Comparison of ENCODE assay signal across 19 cellular contexts in genomic region chr4:74621616-74622015, GRCh38.
"Had no signal": no experiment of that assay in that cellular context is flagged by ENCODE, and none has a peak within 500 bp of the region (broad histone marks: within the 10 kb centered on the region; RNA-seq: fewer than 3 reads in every experiment).

No MANE protein-coding gene starts in this region.

- H3K27me3 ChIP-seq: heart left ventricle, tibial nerve, upper lobe of right lung, vagina had no signal

- H3K9me3 ChIP-seq: spleen, tibial nerve, upper lobe of right lung, vagina had no signal

- ATAC-seq: effector memory CD8-positive, alpha-beta T cell; esophagus mucosa; heart left ventricle; left lobe of liver; naive thymus-derived CD4-positive, alpha-beta T cell; sciatic nerve; stimulated activated memory B cell treated with anti-CD40 and anti-IgM and Interleukin-4, amounts not matched to agents 10 μg/mL and 1 μg/mL and 100 μg/mL, for 72 hours; upper lobe of right lung had no signal

- H3K4me1 ChIP-seq: tibial nerve, vagina had no signal

- H3K36me3 ChIP-seq: heart left ventricle, spleen, tibial nerve, upper lobe of right lung, vagina had no signal

- H3K4me3 ChIP-seq: heart left ventricle, spleen, tibial nerve, upper lobe of right lung, vagina had no signal

- DNase-seq: effector memory CD8-positive, alpha-beta T cell; heart left ventricle; hypothalamus; islet precursor cell; mammary epithelial cell; naive thymus-derived CD4-positive, alpha-beta T cell; nephron progenitor cell; posterior cingulate gyrus; spleen; stimulated activated CD4-positive, alpha-beta T cell treated with anti-CD3 and anti-CD28 coated beads, Interleukin-15, amount 100 ng/mL, for 24 hours; stimulated activated CD4-positive, alpha-beta T cell treated with anti-CD3 and anti-CD28 coated beads, Interleukin-1b, Interleukin-23, amount 100 ng/mL, for 48 hours; stimulated activated CD4-positive, alpha-beta T cell treated with anti-CD3 and anti-CD28 coated beads, Interleukin-4, amount 100 ng/mL, for 24 hours; upper lobe of right lung had no signal

- H3K27ac ChIP-seq: heart left ventricle, spleen, tibial nerve, upper lobe of right lung, vagina had no signal
